In the genomic region with DNA sequence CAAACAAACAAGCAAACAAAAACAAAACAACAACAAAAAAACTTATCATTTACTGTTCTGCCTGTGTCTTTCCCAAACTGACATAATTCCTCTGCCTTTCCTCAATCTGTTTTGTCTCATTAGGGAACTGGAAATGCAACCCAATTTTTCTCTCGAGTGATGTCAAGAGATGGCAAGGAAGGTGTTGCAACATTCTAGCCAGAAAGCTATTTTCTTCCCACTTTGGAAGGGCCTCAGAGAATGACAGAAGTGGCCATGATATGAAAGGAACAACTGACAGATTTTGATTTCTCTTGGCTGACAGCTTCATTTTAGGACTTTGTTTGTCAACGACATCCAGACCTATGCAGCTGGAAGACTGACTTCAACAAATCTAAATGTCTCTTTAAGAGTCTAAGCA, we compare ENCODE assay signal across 26 cellular contexts. TPM values are rescaled to one million over a fixed set of nuclear protein-coding genes. Genes with fewer than 3 reads are reported as not detected.
"Had no signal": no experiment of that assay in that cellular context is flagged by ENCODE, and none has a peak within 500 bp of the region (broad histone marks: within the 10 kb centered on the region; RNA-seq: fewer than 3 reads in every experiment).

No MANE protein-coding gene starts in this region.

- H3K4me3 ChIP-seq: gastroesophageal sphincter, left ventricle myocardium inferior, lower lobe of right lung, psoas muscle, suprapubic skin, transverse colon, vagina had no signal

- ATAC-seq: effector memory CD8-positive, alpha-beta T cell; foreskin keratinocyte; gastroesophageal sphincter; left colon; lower lobe of right lung; naive thymus-derived CD8-positive, alpha-beta T cell; psoas muscle; right cardiac atrium; stimulated activated naive B cell treated with anti-CD40 and anti-IgM and Interleukin-4, amounts not matched to agents 10 μg/mL and 1 μg/mL and 100 μg/mL, for 72 hours; stimulated activated naive CD8-positive, alpha-beta T cell treated with anti-CD3 and anti-CD28 coated beads, Interleukin-15, amount 100 ng/mL, for 72 hours had no signal

- H3K27me3 ChIP-seq: foreskin keratinocyte, gastroesophageal sphincter, suprapubic skin, transverse colon, vagina had no signal

- DNase-seq: cortex of kidney; effector memory CD8-positive, alpha-beta T cell; erythroblast; foreskin keratinocyte; glutamatergic neuron; hypothalamus; immature natural killer cell; islet precursor cell; kidney glomerular epithelial cell; left colon; left ventricle myocardium inferior; lower lobe of right lung; naive thymus-derived CD8-positive, alpha-beta T cell; nephron progenitor cell; nucleus accumbens; psoas muscle; right cardiac atrium; small intestine; stimulated activated CD4-positive, alpha-beta T cell treated with anti-CD3 and anti-CD28 coated beads, Interleukin-15, amount 100 ng/mL, for 24 hours; stimulated activated CD4-positive, alpha-beta T cell treated with anti-CD3 and anti-CD28 coated beads, Interleukin-2, amount 100 ng/mL, for 48 hours; stimulated activated naive B cell treated with anti-CD40 and anti-IgM and Interleukin-4, amounts not matched to agents 10 μg/mL and 1 μg/mL and 100 μg/mL, for 72 hours; stimulated activated naive CD8-positive, alpha-beta T cell treated with anti-CD3 and anti-CD28 coated beads, Interleukin-15, amount 100 ng/mL, for 72 hours; transverse colon had no signal

- H3K27ac ChIP-seq: foreskin keratinocyte, gastroesophageal sphincter, left ventricle myocardium inferior, lower lobe of right lung, psoas muscle, suprapubic skin, transverse colon, vagina had no signal

- H3K4me1 ChIP-seq: psoas muscle had no signal

- H3K9me3 ChIP-seq: gastroesophageal sphincter, left ventricle myocardium inferior, lower lobe of right lung, psoas muscle, suprapubic skin, transverse colon, vagina had no signal

- H3K36me3 ChIP-seq: gastroesophageal sphincter, lower lobe of right lung, suprapubic skin, transverse colon, vagina had no signal

RNA-seq across cellular contexts. Expression of a gene that starts 24.7 kb away (rescaled TPM):
- total RNA-seq: naive thymus-derived CD8-positive, alpha-beta T cell had no signal
- polyA plus RNA-seq: immature natural killer cell; naive thymus-derived CD8-positive, alpha-beta T cell had no signal
